1 cellular context compared by ENCODE assay signal in the genomic region with DNA sequence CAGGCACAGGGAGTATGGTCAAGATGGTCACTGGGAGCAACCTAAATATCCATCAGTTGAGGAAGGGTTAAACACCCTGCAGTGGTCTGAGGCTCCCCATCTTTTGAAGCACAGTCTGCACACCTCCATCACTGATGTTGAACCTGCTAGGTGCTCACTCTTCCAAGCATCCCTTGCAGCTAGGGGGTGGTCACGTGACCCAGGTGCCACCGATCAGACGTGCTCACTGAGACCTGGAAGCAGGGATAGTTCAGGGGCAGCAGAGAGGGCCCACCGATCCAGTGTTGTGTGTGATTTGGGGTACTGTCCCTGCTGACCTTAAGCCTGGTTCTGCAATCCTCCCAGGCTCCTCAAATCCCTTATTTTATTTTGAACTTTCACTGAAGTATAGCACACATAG.
TF ChIP-seq lines count a peak whose summit lies in the region.

No MANE protein-coding gene starts in this region.

TF ChIP-seq in HepG2, 621 proteins besides CTCF, POLR2A, EP300 and RAD21 (continued from another document):
- TF ChIP-seq, protein P1, sequence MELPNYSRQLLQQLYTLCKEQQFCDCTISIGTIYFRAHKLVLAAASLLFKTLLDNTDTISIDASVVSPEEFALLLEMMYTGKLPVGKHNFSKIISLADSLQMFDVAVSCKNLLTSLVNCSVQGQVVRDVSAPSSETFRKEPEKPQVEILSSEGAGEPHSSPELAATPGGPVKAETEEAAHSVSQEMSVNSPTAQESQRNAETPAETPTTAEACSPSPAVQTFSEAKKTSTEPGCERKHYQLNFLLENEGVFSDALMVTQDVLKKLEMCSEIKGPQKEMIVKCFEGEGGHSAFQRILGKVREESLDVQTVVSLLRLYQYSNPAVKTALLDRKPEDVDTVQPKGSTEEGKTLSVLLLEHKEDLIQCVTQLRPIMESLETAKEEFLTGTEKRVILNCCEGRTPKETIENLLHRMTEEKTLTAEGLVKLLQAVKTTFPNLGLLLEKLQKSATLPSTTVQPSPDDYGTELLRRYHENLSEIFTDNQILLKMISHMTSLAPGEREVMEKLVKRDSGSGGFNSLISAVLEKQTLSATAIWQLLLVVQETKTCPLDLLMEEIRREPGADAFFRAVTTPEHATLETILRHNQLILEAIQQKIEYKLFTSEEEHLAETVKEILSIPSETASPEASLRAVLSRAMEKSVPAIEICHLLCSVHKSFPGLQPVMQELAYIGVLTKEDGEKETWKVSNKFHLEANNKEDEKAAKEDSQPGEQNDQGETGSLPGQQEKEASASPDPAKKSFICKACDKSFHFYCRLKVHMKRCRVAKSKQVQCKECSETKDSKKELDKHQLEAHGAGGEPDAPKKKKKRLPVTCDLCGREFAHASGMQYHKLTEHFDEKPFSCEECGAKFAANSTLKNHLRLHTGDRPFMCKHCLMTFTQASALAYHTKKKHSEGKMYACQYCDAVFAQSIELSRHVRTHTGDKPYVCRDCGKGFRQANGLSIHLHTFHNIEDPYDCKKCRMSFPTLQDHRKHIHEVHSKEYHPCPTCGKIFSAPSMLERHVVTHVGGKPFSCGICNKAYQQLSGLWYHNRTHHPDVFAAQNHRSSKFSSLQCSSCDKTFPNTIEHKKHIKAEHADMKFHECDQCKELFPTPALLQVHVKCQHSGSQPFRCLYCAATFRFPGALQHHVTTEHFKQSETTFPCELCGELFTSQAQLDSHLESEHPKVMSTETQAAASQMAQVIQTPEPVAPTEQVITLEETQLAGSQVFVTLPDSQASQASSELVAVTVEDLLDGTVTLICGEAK (IDR thresholded peaks at IDR 0.05) = no peak
- TF ChIP-seq, protein P1 (CRISPR knock-in tag; IDR thresholded peaks at IDR 0.05) = peak; percentile 36; the same call in 1 of the 2 replicates
- TF ChIP-seq, protein P2, sequence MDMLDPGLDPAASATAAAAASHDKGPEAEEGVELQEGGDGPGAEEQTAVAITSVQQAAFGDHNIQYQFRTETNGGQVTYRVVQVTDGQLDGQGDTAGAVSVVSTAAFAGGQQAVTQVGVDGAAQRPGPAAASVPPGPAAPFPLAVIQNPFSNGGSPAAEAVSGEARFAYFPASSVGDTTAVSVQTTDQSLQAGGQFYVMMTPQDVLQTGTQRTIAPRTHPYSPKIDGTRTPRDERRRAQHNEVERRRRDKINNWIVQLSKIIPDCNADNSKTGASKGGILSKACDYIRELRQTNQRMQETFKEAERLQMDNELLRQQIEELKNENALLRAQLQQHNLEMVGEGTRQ (IDR thresholded peaks at IDR 0.05; ENCODE audit: low read depth, low read length) = peak; percentile 80
- TF ChIP-seq, protein P2 (CRISPR knock-in tag; IDR thresholded peaks at IDR 0.05; ENCODE audit: borderline replicate concordance) = no peak; the same call in 1 of the 2 replicates
- TF ChIP-seq HNRNPUL1 (IDR thresholded peaks at IDR 0.05; ENCODE audit: low read depth, low read length) = no peak
- TF ChIP-seq ETV5 (CRISPR knock-in tag; IDR thresholded peaks at IDR 0.05; ENCODE audit: borderline replicate concordance) = no peak
- TF ChIP-seq NR2F1 (CRISPR knock-in tag; IDR thresholded peaks at IDR 0.05) = no peak
- TF ChIP-seq ZNF317 (CRISPR knock-in tag; IDR thresholded peaks at IDR 0.05) = no peak
- no peak for TF ChIP-seq TIGD3 (CRISPR knock-in tag; IDR thresholded peaks at IDR 0.05; ENCODE audit: borderline replicate concordance)
- no peak for TF ChIP-seq CHD2 (IDR thresholded peaks at IDR 0.05; ENCODE audit: low read depth, low read length)
- no peak for TF ChIP-seq DZIP1 (CRISPR knock-in tag; IDR thresholded peaks at IDR 0.05)
- no peak for TF ChIP-seq MAFK (conservative IDR thresholded peaks at IDR 0.05 in 1 of 2, IDR thresholded peaks at IDR 0.05 in 1 of 2; ENCODE audit: low read length in 2 of 2)
- TF ChIP-seq LCORL (IDR thresholded peaks at IDR 0.05) = no peak
- TF ChIP-seq LCORL (CRISPR knock-in tag; IDR thresholded peaks at IDR 0.05) = 0 out of 2 replicates have a peak, but pooled peaks have one; percentile 26
- TF ChIP-seq PBX3 (CRISPR knock-in tag; IDR thresholded peaks at IDR 0.05; ENCODE audit: borderline replicate concordance) = no peak
- TF ChIP-seq GABPB1 (CRISPR knock-in tag; IDR thresholded peaks at IDR 0.05) = no peak
- TF ChIP-seq PAWR (CRISPR knock-in tag; IDR thresholded peaks at IDR 0.05; ENCODE audit: borderline replicate concordance) = no peak
- no peak for TF ChIP-seq RFX5 (IDR thresholded peaks at IDR 0.05; ENCODE audit: low read depth, low read length)
- TF ChIP-seq, protein P3, sequence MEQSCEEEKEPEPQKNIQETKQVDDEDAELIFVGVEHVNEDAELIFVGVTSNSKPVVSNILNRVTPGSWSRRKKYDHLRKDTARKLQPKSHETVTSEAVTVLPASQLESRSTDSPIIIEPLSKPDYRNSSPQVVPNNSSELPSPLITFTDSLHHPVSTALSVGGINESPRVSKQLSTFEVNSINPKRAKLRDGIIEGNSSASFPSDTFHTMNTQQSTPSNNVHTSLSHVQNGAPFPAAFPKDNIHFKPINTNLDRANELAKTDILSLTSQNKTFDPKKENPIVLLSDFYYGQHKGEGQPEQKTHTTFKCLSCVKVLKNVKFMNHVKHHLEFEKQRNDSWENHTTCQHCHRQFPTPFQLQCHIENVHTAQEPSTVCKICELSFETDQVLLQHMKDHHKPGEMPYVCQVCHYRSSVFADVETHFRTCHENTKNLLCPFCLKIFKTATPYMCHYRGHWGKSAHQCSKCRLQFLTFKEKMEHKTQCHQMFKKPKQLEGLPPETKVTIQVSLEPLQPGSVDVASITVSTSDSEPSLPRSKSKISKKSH (CRISPR knock-in tag; IDR thresholded peaks at IDR 0.05; ENCODE audit: borderline replicate concordance) = 0 out of 2 replicates have a peak, but pooled peaks have one; percentile 36
- no peak for TF ChIP-seq FOXO1 (CRISPR knock-in tag; IDR thresholded peaks at IDR 0.05)
- TF ChIP-seq ONECUT2 (CRISPR knock-in tag; IDR thresholded peaks at IDR 0.05) = no peak
- TF ChIP-seq BHLHE40 (IDR thresholded peaks at IDR 0.05; ENCODE audit: low read length) = peak; percentile 32; the same call in 1 of the 2 replicates
- no peak for TF ChIP-seq ZNF143 (CRISPR knock-in tag; IDR thresholded peaks at IDR 0.05)
